In genomic region chr3:140822381-140823047, GRCh38 we compare ENCODE assay signal across 15 cellular contexts.
DNase-seq lines count a peak whose midpoint lies in the region; ATAC-seq, FAIRE-seq and TF ChIP-seq lines count a peak whose summit lies in the region.
"Had no signal": no experiment of that assay in that cellular context is flagged by ENCODE, and none has a peak within 500 bp of the region (broad histone marks: within the 10 kb centered on the region; RNA-seq: fewer than 3 reads in every experiment).

No MANE protein-coding gene starts in this region.

- H3K4me3 ChIP-seq in A549: no peak overlapping the region
- H3K4me3 ChIP-seq in HUES48 (ENCODE audit: low read depth, low read length): no peak overlapping the region
- H3K4me3 ChIP-seq in SK-N-MC: no peak overlapping the region

- DNase-seq in A549 (ENCODE audit: low read depth in 1 of 2, low spot score in 1 of 2) (no peak), SK-N-MC (ENCODE audit: low read depth, low spot score) (peak; percentile 5), myocyte (ENCODE audit: low read depth) (peak; percentile 73), cerebellum (ENCODE audit: low spot score) (no peak), UCSD-AML1 (lab: John Stamatoyannopoulos, UW; ENCODE audit: unreplicated experiment) (no peak), DMS79 (lab: John Stamatoyannopoulos, UW) (no peak)
- DNase-seq: HCEC 1CT; NCI-H1092 treated with DMSO at 0.1 percent for 48 hours; NCI-H226; NCI-H526; NK-92 treated with Interleukin-12 subunit alpha and Interleukin-12 subunit beta, amount 100 ng/mL, for 24 hours; SW 1271 had no signal

- TF ChIP-seq CTCF in A549 (IDR thresholded peaks at IDR 0.05): no peak

- H3K36me3 ChIP-seq in HUES48 (ENCODE audit: control insufficient read depth, insufficient read depth, low read length): no peaks in the 10 kb centered on the region
- no peaks in the 10 kb centered on the region for H3K36me3 ChIP-seq in SK-N-MC (ENCODE audit: insufficient read depth, low read length)

- H3K27ac ChIP-seq in A549 (no peak overlapping the region), HUES48 (ENCODE audit: low read depth, low read length) (peak overlapping the region; percentile 30), SK-N-MC (no peak overlapping the region)
- H3K27ac ChIP-seq: KMS-11, RWPE1 had no signal

- TF ChIP-seq POLR2A in A549 (IDR thresholded peaks at IDR 0.05; ENCODE audit: low read length): no peak

- H3K4me1 ChIP-seq in A549 (no peaks in the 10 kb centered on the region), HUES48 (ENCODE audit: control insufficient read depth, insufficient read depth, low read length) (peaks cover 11% of the 10 kb centered on the region; the same call in 1 of the 2 replicates)

- CTCF ChIA-PET in A549 (lab: Yijun Ruan, JAX): interaction anchor here (0.8 kb wide), 1 partner anchor 33 kb away, joined by 3 read pairs; no protein-coding TSS in a partner anchor

- no peak for TF ChIP-seq EP300 in A549 (IDR thresholded peaks at IDR 0.05)

- no peaks in the 10 kb centered on the region for H3K9me3 ChIP-seq in A549
- H3K9me3 ChIP-seq in HUES48 (ENCODE audit: control insufficient read depth, insufficient read depth, low read length): no peaks in the 10 kb centered on the region
- no peaks in the 10 kb centered on the region for H3K9me3 ChIP-seq in SK-N-MC (ENCODE audit: low read depth, low read length)

- no peak for ATAC-seq in A549

- POLR2A ChIA-PET in A549 (lab: Yijun Ruan, JAX): no interaction called here

- H3K4me2 ChIP-seq in A549: no peak overlapping the region
- H3K4me2 ChIP-seq: KMS-11 had no signal

- H3K9ac ChIP-seq in HUES48 (ENCODE audit: low read depth, low read length) (no peak overlapping the region), SK-N-MC (ENCODE audit: insufficient read length) (no peak overlapping the region)
- H3K9ac ChIP-seq: KMS-11 had no signal

- TF ChIP-seq RAD21 in A549 (conservative IDR thresholded peaks at IDR 0.05 in 1 of 2, IDR thresholded peaks at IDR 0.05 in 1 of 2): no peak

- no peaks in the 10 kb centered on the region for H3K27me3 ChIP-seq in HUES48 (ENCODE audit: control insufficient read depth, insufficient read depth, low read length)

- WGBS in A549 (ENCODE audit: missing lambda C conversion rate): 21% methylated on average over 3 of the region's 3 CpGs

- FAIRE-seq in A549 (lab: Jason Lieb, UNC): no peak

TF ChIP-seq in A549, 52 proteins besides CTCF, POLR2A, EP300 and RAD21:
- TF ChIP-seq MAFK (IDR thresholded peaks at IDR 0.05; ENCODE audit: partially characterized antibody): peak; percentile 89
- no peak for TF ChIP-seq HOXB13 (CRISPR knock-in tag; IDR thresholded peaks at IDR 0.05; ENCODE audit: low read depth)

Comparison
In these comparisons a context has a peak if more than half of its experiments do, and no peak if none do; other contexts are left out.
1. DNase-seq: peak in SK-N-MC (single experiment) and myocyte (single experiment); none in A549 (0 of 2), cerebellum (single experiment), UCSD-AML1 (single experiment) and DMS79 (single experiment).